29 cellular contexts compared by ENCODE assay signal in the genomic region with DNA sequence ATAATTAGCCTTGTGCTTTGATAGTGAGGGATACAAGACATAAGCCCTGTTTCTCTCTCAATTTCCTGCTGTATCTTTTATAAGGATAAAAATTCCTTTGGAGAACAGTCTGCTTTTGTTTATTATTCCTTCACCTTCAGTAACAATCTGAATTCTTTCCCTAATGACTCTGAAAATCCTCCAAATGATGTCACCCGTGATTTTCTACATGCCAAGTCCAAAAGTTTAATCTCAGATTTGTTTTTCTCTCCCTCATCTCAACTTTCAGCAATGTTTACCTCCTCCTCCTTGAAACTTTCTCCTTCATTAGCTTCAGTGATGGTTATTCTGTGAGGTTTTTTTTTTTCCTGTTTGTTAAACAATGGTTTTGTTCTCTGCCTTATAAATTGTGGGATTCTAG. TPM values are rescaled to one million over a fixed set of nuclear protein-coding genes. Genes with fewer than 3 reads are reported as not detected.
"Had no signal": no experiment of that assay in that cellular context is flagged by ENCODE, and none has a peak within 500 bp of the region (broad histone marks: within the 10 kb centered on the region; RNA-seq: fewer than 3 reads in every experiment).

No MANE protein-coding gene starts in this region.

- H3K36me3 Mint-ChIP-seq: naive B cell; stimulated activated effector memory CD8-positive, alpha-beta T cell treated with anti-CD3 and anti-CD28 coated beads, Interleukin-12 subunit alpha, Interleukin-12 subunit beta, amount 100 ng/mL, for 72 hours had no signal

- H3K9me3 ChIP-seq: colonic mucosa, psoas muscle, right atrium auricular region, suprapubic skin, thyroid gland, upper lobe of right lung had no signal

- H3K4me1 ChIP-seq: colonic mucosa, parathyroid adenoma, psoas muscle, right atrium auricular region, suprapubic skin, thyroid gland, upper lobe of right lung had no signal

- H3K36me3 ChIP-seq: colonic mucosa, right atrium auricular region, suprapubic skin, thyroid gland, upper lobe of right lung had no signal

- H3K4me2 ChIP-seq: hepatocyte had no signal

- DNase-seq: colonic mucosa; effector CD4-positive, alpha-beta T cell; endodermal cell; foreskin melanocyte; head of caudate nucleus; kidney; left cardiac atrium; left ventricle myocardium superior; mesenchymal stem cell; midbrain; naive B cell; psoas muscle; small intestine; stimulated activated CD4-positive, alpha-beta T cell treated with anti-CD3 and anti-CD28 coated beads, Interleukin-4, amount 100 ng/mL, for 1 hour; stimulated activated CD8-positive, alpha-beta memory T cell treated with anti-CD3 and anti-CD28 coated beads, Interleukin-4, amount 100 ng/mL, for 48 hours; stimulated activated naive CD8-positive, alpha-beta T cell treated with anti-CD3 and anti-CD28 coated beads, Interleukin-15, Interleukin-2, amounts not matched to agents 100 U/mL and 50 U/mL, for 24 hours; thyroid gland; upper lobe of right lung had no signal

- H3K27ac ChIP-seq: colonic mucosa, hepatocyte, parathyroid adenoma, psoas muscle, right atrium auricular region, suprapubic skin, thyroid gland, upper lobe of right lung had no signal

- ATAC-seq: left cardiac atrium; left ventricle myocardium superior; psoas muscle; stimulated activated effector memory CD8-positive, alpha-beta T cell treated with anti-CD3 and anti-CD28 coated beads, Interleukin-12 subunit alpha, Interleukin-12 subunit beta, amount 100 ng/mL, for 72 hours; stimulated activated naive CD8-positive, alpha-beta T cell treated with anti-CD3 and anti-CD28 coated beads, Interleukin-15, Interleukin-2, amounts not matched to agents 100 U/mL and 50 U/mL, for 24 hours; upper lobe of right lung had no signal

- H3K27me3 ChIP-seq: colonic mucosa, hepatocyte, right atrium auricular region, suprapubic skin, thyroid gland, upper lobe of right lung had no signal

- H3K27ac Mint-ChIP-seq: endodermal cell; naive B cell; nephron; stimulated activated effector memory CD8-positive, alpha-beta T cell treated with anti-CD3 and anti-CD28 coated beads, Interleukin-12 subunit alpha, Interleukin-12 subunit beta, amount 100 ng/mL, for 72 hours had no signal

- H3K4me1 Mint-ChIP-seq: endodermal cell; naive B cell; nephron; stimulated activated effector memory CD8-positive, alpha-beta T cell treated with anti-CD3 and anti-CD28 coated beads, Interleukin-12 subunit alpha, Interleukin-12 subunit beta, amount 100 ng/mL, for 72 hours had no signal

- H3K79me2 ChIP-seq: hepatocyte, parathyroid adenoma had no signal

- H2AFZ ChIP-seq: hepatocyte, parathyroid adenoma had no signal

- H3K9me3 Mint-ChIP-seq: endodermal cell; nephron; stimulated activated effector memory CD8-positive, alpha-beta T cell treated with anti-CD3 and anti-CD28 coated beads, Interleukin-12 subunit alpha, Interleukin-12 subunit beta, amount 100 ng/mL, for 72 hours had no signal

- H3K9ac ChIP-seq: parathyroid adenoma had no signal

- H3K4me3 ChIP-seq: colonic mucosa, hepatocyte, lung, psoas muscle, right atrium auricular region, suprapubic skin, thyroid gland, upper lobe of right lung had no signal

- H3K4me3 Mint-ChIP-seq: endodermal cell; naive B cell; nephron; stimulated activated effector memory CD8-positive, alpha-beta T cell treated with anti-CD3 and anti-CD28 coated beads, Interleukin-12 subunit alpha, Interleukin-12 subunit beta, amount 100 ng/mL, for 72 hours had no signal

RNA-seq across cellular contexts. Expression of gene OR51E2, which starts 2.2 kb away (rescaled TPM):
- total RNA-seq: dermis microvascular lymphatic vessel endothelial cell, endodermal cell, left ventricle myocardium superior, lung, suprapubic skin, thyroid gland, upper lobe of right lung had no signal
- polyA plus RNA-seq: lung had no signal

RNA-seq across cellular contexts. Expression of gene MMP26, which starts 9.1 kb away (rescaled TPM):
- total RNA-seq: cerebellum, colonic mucosa, dermis microvascular lymphatic vessel endothelial cell, endodermal cell, hepatocyte, kidney, left cardiac atrium, left ventricle myocardium superior, lung, omental fat pad, psoas muscle, right atrium auricular region, suprapubic skin, thyroid gland, upper lobe of right lung had no signal
- polyA plus RNA-seq: esophagus, hepatocyte, lung, psoas muscle, small intestine had no signal

RNA-seq across cellular contexts. Expression of gene OR51E1, which starts 51.7 kb away (rescaled TPM):
- total RNA-seq: dermis microvascular lymphatic vessel endothelial cell, endodermal cell, upper lobe of right lung had no signal

RNA-seq across cellular contexts. Expression of gene OR51D1, which starts 58.2 kb away (rescaled TPM):
- total RNA-seq: cerebellum, colonic mucosa, dermis microvascular lymphatic vessel endothelial cell, endodermal cell, hepatocyte, kidney, left cardiac atrium, left ventricle myocardium superior, lung, omental fat pad, psoas muscle, right atrium auricular region, suprapubic skin, thyroid gland, upper lobe of right lung had no signal
- polyA plus RNA-seq: esophagus, hepatocyte, lung, psoas muscle, small intestine had no signal
